In genomic region chr1:111499026-111499790, GRCh38 we compare ENCODE assay signal across 22 cellular contexts. TPM values are rescaled to one million over a fixed set of nuclear protein-coding genes. Genes with fewer than 3 reads are reported as not detected.
"Had no signal": no experiment of that assay in that cellular context is flagged by ENCODE, and none has a peak within 500 bp of the region (broad histone marks: within the 10 kb centered on the region; RNA-seq: fewer than 3 reads in every experiment).

No MANE protein-coding gene starts in this region.

- H3K4me3 ChIP-seq: adrenal gland, cardiac muscle cell, esophagus squamous epithelium, lung, right atrium auricular region, transverse colon, vagina had no signal

- H3K27ac ChIP-seq: adrenal gland, cardiac muscle cell, esophagus squamous epithelium, right atrium auricular region, transverse colon, vagina, WERI-Rb-1 had no signal

- H3K9me3 ChIP-seq: adrenal gland, esophagus squamous epithelium, right atrium auricular region, transverse colon, vagina had no signal

- H3K36me3 ChIP-seq: adrenal gland, cardiac muscle cell, esophagus squamous epithelium, right atrium auricular region, transverse colon, vagina, WERI-Rb-1 had no signal

- ATAC-seq: activated naive CD4-positive, alpha-beta T cell treated with anti-CD3 and anti-CD28 coated beads, Interleukin-2, amount 50 U/mL, for 72 hours; left lobe of liver had no signal

- H3K27me3 ChIP-seq: adrenal gland, esophagus squamous epithelium, right atrium auricular region, transverse colon, vagina had no signal

- H3K4me1 ChIP-seq: adrenal gland, esophagus squamous epithelium, right atrium auricular region, transverse colon, vagina had no signal

- DNase-seq: activated CD4-positive, alpha-beta T cell treated with anti-CD3 and anti-CD28 coated beads for 1 hour; activated CD4-positive, alpha-beta T cell treated with anti-CD3 and anti-CD28 coated beads, Interleukin-2, amount 50 U/mL, for 4 hours; activated gamma-delta T cell treated with Interleukin-2 at 50 U/mL for 16 hours; adrenal gland; esophagus squamous epithelium; occipital lobe; stimulated activated CD4-positive, alpha-beta T cell treated with anti-CD3 and anti-CD28 coated beads, Interleukin-12 subunit alpha, Interleukin-12 subunit beta, amount 100 ng/mL, for 4 hours; stimulated activated CD4-positive, alpha-beta T cell treated with anti-CD3 and anti-CD28 coated beads, Interleukin-1b, Interleukin-23, amount 100 ng/mL, for 48 hours; stimulated activated naive CD4-positive, alpha-beta T cell treated with Interleukin-2 at 50 U/mL for 16 hours; SW 1271; T-helper 2 cell; transverse colon; WERI-Rb-1 had no signal

RNA-seq across cellular contexts. Expression of gene ADORA3, which starts 4.2 kb away (rescaled TPM):
- total RNA-seq: activated CD8-positive, alpha-beta memory T cell treated with anti-CD3 and anti-CD28 coated beads for 36 hours; cardiac muscle cell; mononuclear cell had no signal
- polyA plus RNA-seq: cardiac muscle cell, neural cell had no signal

RNA-seq across cellular contexts. Expression of gene TMIGD3, which starts 4.2 kb away (rescaled TPM):
- total RNA-seq: activated naive CD4-positive, alpha-beta T cell treated with anti-CD3 and anti-CD28 coated beads, Interleukin-2, amount 50 U/mL, for 72 hours; cardiac muscle cell; mononuclear cell had no signal
- polyA plus RNA-seq: cardiac muscle cell, neural cell had no signal
